25 cellular contexts compared by ENCODE assay signal in genomic region chr2:191703079-191703725, GRCh38. TPM values are rescaled to one million over a fixed set of nuclear protein-coding genes. Genes with fewer than 3 reads are reported as not detected.
DNase-seq lines count a peak whose midpoint lies in the region; ATAC-seq lines count a peak whose summit lies in the region.
"Had no signal": no experiment of that assay in that cellular context is flagged by ENCODE, and none has a peak within 500 bp of the region (broad histone marks: within the 10 kb centered on the region; RNA-seq: fewer than 3 reads in every experiment).

No MANE protein-coding gene starts in this region.

- no peak overlapping the region for H3K27ac ChIP-seq in substantia nigra (ENCODE audit: low read depth, low read length, poor library complexity, severe bottlenecking)
- H3K27ac ChIP-seq: brain microvascular endothelial cell, gastroesophageal sphincter, hepatocyte, HL-60, left lung, vagina had no signal

- peak; percentile 41 for DNase-seq in NCI-H1105 treated with DMSO at 0.1 percent for 48 hours (lab: John Stamatoyannopoulos, UW)
- no peak for DNase-seq in NCI-H1105 (lab: John Stamatoyannopoulos, UW)
- DNase-seq in NCI-H526 treated with DMSO at 0.1 percent for 48 hours (lab: John Stamatoyannopoulos, UW) = peak; percentile 76
- peak; percentile 58 for DNase-seq in kidney glomerular epithelial cell (lab: John Stamatoyannopoulos, UW)
- peak; percentile 87 for DNase-seq in renal cortical epithelial cell (ENCODE audit: low read depth)
- DNase-seq in substantia nigra (lab: John Stamatoyannopoulos, UW) = no peak
- no peak for DNase-seq in NOMO-1 (lab: John Stamatoyannopoulos, UW; ENCODE audit: unreplicated experiment in 2 of 2)
- DNase-seq: activated CD8-positive, alpha-beta T cell treated with anti-CD3 and anti-CD28 coated beads, Interleukin-2, amount 10 ng/mL, durations not matched to agents 7 days and 5 days; activated naive CD4-positive, alpha-beta T cell treated with anti-CD3 and anti-CD28 coated beads, Interleukin-2, amount 50 U/mL, for 16 hours; amniotic stem cell; brain microvascular endothelial cell; CD4-positive, alpha-beta T cell; left lung; mesendoderm; NCI-H187; NCI-H82; right cardiac atrium; stimulated activated CD4-positive, alpha-beta T cell treated with anti-CD3 and anti-CD28 coated beads, Interleukin-2, amount 100 ng/mL, for 24 hours; stimulated activated CD8-positive, alpha-beta memory T cell treated with anti-CD3 and anti-CD28 coated beads, Interleukin-4, amount 100 ng/mL, for 48 hours had no signal

- no peak for ATAC-seq in HG02938 (IDR thresholded peaks at IDR 0.05; ENCODE audit: unreplicated experiment)
- ATAC-seq: activated CD8-positive, alpha-beta T cell treated with anti-CD3 and anti-CD28 coated beads, Interleukin-2, amount 10 ng/mL, durations not matched to agents 7 days and 5 days; gastroesophageal sphincter; GM12878; left lung; right cardiac atrium had no signal

RNA-seq across cellular contexts. Expression of gene NABP1, which starts 25.3 kb away (rescaled TPM):
- 123 and 179 TPM in 2 replicates for total RNA-seq in renal cortical epithelial cell

Comparison
In these comparisons a context has a peak if more than half of its experiments do, and no peak if none do; other contexts are left out.
1. DNase-seq: peak in NCI-H1105 treated with DMSO at 0.1 percent for 48 hours (single experiment), NCI-H526 treated with DMSO at 0.1 percent for 48 hours (single experiment), kidney glomerular epithelial cell (single experiment) and renal cortical epithelial cell (single experiment); none in NCI-H1105 (single experiment), substantia nigra (0 of 49) and NOMO-1 (0 of 2).